8 cellular contexts compared by ENCODE assay signal in genomic region chr14:102320033-102320660, GRCh38. TPM values are rescaled to one million over a fixed set of nuclear protein-coding genes. Genes with fewer than 3 reads are reported as not detected.
DNase-seq lines count a peak whose midpoint lies in the region; ATAC-seq and TF ChIP-seq lines count a peak whose summit lies in the region.

No MANE protein-coding gene starts in this region.

- H3K4me1 ChIP-seq in NT2/D1 (ENCODE audit: insufficient read depth, insufficient read length) (no peaks in the 10 kb centered on the region), neuron (ENCODE audit: insufficient read depth, low read length) (peaks cover 16% of the 10 kb centered on the region)

- H3K9ac ChIP-seq in NT2/D1 (ENCODE audit: insufficient read length, low read depth) = peak overlapping the region; percentile 86

- H3K9me3 ChIP-seq in NT2/D1 (ENCODE audit: insufficient read depth, low read length) (no peaks in the 10 kb centered on the region), neuron (ENCODE audit: low read length) (no peaks in the 10 kb centered on the region)

- ATAC-seq in GM18498 (IDR thresholded peaks at IDR 0.05; ENCODE audit: unreplicated experiment) (peak; percentile 24), HG02798 (IDR thresholded peaks at IDR 0.05; ENCODE audit: poor library complexity, unreplicated experiment) (peak; percentile 23), esophagus mucosa (no peak), GM18520 (IDR thresholded peaks at IDR 0.05; ENCODE audit: unreplicated experiment) (no peak)

- H3K27me3 ChIP-seq in NT2/D1 (ENCODE audit: insufficient read depth, insufficient read length) = no peaks in the 10 kb centered on the region
- no peaks in the 10 kb centered on the region for H3K27me3 ChIP-seq in neuron (ENCODE audit: insufficient read depth, low read length)

- peak overlapping the region; percentile 12 for H2AFZ ChIP-seq in neuron (ENCODE audit: low read depth, low read length)

- no peak for TF ChIP-seq CTCF in foreskin fibroblast (IDR thresholded peaks at IDR 0.05; ENCODE audit: low read depth, low read length)

- DNase-seq in NT2/D1 (ENCODE audit: low read depth, low spot score) (no peak), foreskin fibroblast (peak; percentile 42 to 73)
- peak; percentile 24 for DNase-seq in activated T-helper 9 cell treated with anti-CD3 and anti-CD28 coated beads, Interleukin-2, amount 50 U/mL, for 16 hours (ENCODE audit: low read depth)

- H3K36me3 ChIP-seq in NT2/D1 (ENCODE audit: insufficient read depth, insufficient read length, low read length) (peaks cover 8% of the 10 kb centered on the region), neuron (ENCODE audit: insufficient read depth, low read length) (no peaks in the 10 kb centered on the region)

- H3K4me3 ChIP-seq in NT2/D1 (ENCODE audit: insufficient read length, low read depth) (peak overlapping the region; percentile 84), foreskin fibroblast (ENCODE audit: low read depth in 1 of 2, low read length in 2 of 2) (peak overlapping the region; percentile 77 to 89), neuron (ENCODE audit: low read length) (peak overlapping the region; percentile 80)

RNA-seq across cellular contexts. Expression of gene ZNF839, which starts 0.6 kb away (rescaled TPM):
- 6.1 TPM for total RNA-seq in esophagus mucosa

RNA-seq across cellular contexts. Expression of gene MOK, which starts 15.2 kb away (rescaled TPM):
- 3.5 TPM for total RNA-seq in esophagus mucosa

RNA-seq across cellular contexts. Expression of gene CINP, which starts 42.5 kb away (rescaled TPM):
- total RNA-seq in esophagus mucosa = 29.6 TPM

RNA-seq across cellular contexts. Expression of gene TECPR2, which starts 42.6 kb away (rescaled TPM):
- total RNA-seq in esophagus mucosa = 10.9 TPM

Comparison
In these comparisons a context has a peak if more than half of its experiments do, and no peak if none do; other contexts are left out.
1. ATAC-seq: peak in GM18498 (single experiment) and HG02798 (single experiment); none in esophagus mucosa (single experiment) and GM18520 (single experiment).
2. Peak in every context shown above with its lines, with median percentiles within 50 percentile points of each other: H3K4me3 ChIP-seq.